In the genomic region with DNA sequence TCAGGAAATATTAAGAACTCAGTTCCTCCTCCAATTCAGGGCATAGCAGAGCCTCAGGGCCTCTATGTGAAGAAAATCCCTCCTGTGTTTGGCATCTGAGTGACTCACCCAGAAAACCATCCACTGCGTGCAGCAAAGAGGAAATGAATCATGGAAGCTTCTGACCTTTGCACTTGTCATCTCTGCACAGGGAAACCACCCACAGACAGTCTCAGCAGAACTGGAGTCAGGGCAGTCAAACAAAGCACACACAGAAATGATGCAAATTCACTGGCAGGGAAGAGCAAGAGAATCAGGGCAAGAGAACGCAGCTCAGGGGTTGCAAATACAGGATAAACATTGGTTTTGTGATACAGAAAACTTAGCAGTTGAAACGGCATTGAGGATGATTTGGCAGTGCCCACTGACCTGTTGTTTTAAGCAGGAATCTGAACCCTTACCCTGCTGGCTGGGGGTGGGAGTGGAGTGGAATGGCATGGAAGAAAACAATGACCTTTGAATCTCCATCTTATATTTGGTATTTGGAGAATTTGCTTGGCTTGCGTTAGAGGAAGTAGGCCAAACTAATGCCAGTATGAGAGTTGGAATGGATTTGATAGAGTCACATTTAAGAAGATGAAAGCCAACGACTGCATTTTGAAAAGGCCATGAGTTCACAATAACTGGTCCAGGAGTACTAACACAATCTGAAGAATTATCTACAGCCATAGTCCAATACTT, we compare ENCODE assay signal across 1 cellular context.
TF ChIP-seq lines count a peak whose summit lies in the region.

No MANE protein-coding gene starts in this region.

TF ChIP-seq in HepG2, 621 proteins besides CTCF, POLR2A, EP300 and RAD21 (continued from another document and continues in another):
- peak; percentile 40; the same call in 1 of the 2 replicates for TF ChIP-seq ARNTL (CRISPR knock-in tag; IDR thresholded peaks at IDR 0.05)
- TF ChIP-seq ATF7 (IDR thresholded peaks at IDR 0.05): peak; percentile 46; the same call in 1 of the 2 replicates
- peak; percentile 93 for TF ChIP-seq ATF7 (CRISPR knock-in tag; IDR thresholded peaks at IDR 0.05)
- TF ChIP-seq, protein P1, sequence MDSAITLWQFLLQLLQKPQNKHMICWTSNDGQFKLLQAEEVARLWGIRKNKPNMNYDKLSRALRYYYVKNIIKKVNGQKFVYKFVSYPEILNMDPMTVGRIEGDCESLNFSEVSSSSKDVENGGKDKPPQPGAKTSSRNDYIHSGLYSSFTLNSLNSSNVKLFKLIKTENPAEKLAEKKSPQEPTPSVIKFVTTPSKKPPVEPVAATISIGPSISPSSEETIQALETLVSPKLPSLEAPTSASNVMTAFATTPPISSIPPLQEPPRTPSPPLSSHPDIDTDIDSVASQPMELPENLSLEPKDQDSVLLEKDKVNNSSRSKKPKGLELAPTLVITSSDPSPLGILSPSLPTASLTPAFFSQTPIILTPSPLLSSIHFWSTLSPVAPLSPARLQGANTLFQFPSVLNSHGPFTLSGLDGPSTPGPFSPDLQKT (CRISPR knock-in tag; IDR thresholded peaks at IDR 0.05; ENCODE audit: borderline replicate concordance): no peak
- no peak for TF ChIP-seq ZNF263 (CRISPR knock-in tag; IDR thresholded peaks at IDR 0.05)
- no peak for TF ChIP-seq JARID2 (CRISPR knock-in tag; IDR thresholded peaks at IDR 0.05; ENCODE audit: insufficient replicate concordance)
- peak; percentile 64; the same call in 1 of the 2 replicates for TF ChIP-seq ZNF230 (CRISPR knock-in tag; IDR thresholded peaks at IDR 0.05)
- TF ChIP-seq, protein P2, sequence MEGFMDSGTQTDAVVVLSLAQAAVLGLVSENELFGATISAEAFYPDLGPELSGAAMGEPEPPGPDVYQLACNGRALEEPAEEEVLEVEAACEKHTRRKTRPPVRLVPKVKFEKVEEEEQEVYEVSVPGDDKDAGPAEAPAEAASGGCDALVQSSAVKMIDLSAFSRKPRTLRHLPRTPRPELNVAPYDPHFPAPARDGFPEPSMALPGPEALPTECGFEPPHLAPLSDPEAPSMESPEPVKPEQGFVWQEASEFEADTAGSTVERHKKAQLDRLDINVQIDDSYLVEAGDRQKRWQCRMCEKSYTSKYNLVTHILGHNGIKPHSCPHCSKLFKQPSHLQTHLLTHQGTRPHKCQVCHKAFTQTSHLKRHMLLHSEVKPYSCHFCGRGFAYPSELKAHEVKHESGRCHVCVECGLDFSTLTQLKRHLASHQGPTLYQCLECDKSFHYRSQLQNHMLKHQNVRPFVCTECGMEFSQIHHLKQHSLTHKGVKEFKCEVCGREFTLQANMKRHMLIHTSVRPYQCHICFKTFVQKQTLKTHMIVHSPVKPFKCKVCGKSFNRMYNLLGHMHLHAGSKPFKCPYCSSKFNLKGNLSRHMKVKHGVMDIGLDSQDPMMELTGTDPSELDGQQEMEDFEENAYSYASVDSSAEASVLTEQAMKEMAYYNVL (CRISPR knock-in tag; IDR thresholded peaks at IDR 0.05; ENCODE audit: borderline replicate concordance): peak; percentile 87
- no peak for TF ChIP-seq SP140L (CRISPR knock-in tag; IDR thresholded peaks at IDR 0.05; ENCODE audit: borderline replicate concordance)
- TF ChIP-seq ZNF468 (CRISPR knock-in tag; IDR thresholded peaks at IDR 0.05): no peak
- peak; percentile 89 for TF ChIP-seq BCL6 (CRISPR knock-in tag; IDR thresholded peaks at IDR 0.05)
- TF ChIP-seq AKAP8 (CRISPR knock-in tag; IDR thresholded peaks at IDR 0.05): peak; percentile 73; the same call in 1 of the 2 replicates
- peak; percentile 28; the same call in 1 of the 3 replicates for TF ChIP-seq MXI1 (IDR thresholded peaks at IDR 0.05; ENCODE audit: borderline replicate concordance, low read depth, low read length)
- TF ChIP-seq ZNF432 (CRISPR knock-in tag; IDR thresholded peaks at IDR 0.05; ENCODE audit: borderline replicate concordance): no peak
- TF ChIP-seq RFX3 (CRISPR knock-in tag; IDR thresholded peaks at IDR 0.05): 0 out of 2 replicates have a peak, but pooled peaks have one; percentile 23
- TF ChIP-seq ARNT2 (CRISPR knock-in tag; IDR thresholded peaks at IDR 0.05; ENCODE audit: low read depth): peak; percentile 59; the same call in 1 of the 2 replicates
- TF ChIP-seq ZNF354B (CRISPR knock-in tag; IDR thresholded peaks at IDR 0.05): no peak
- TF ChIP-seq ZNF709 (CRISPR knock-in tag; IDR thresholded peaks at IDR 0.05): no peak; the same call in 1 of the 2 replicates
- peak; percentile 44; the same call in 1 of the 2 replicates for TF ChIP-seq FOXP1 (IDR thresholded peaks at IDR 0.05)
- peak; percentile 82 for TF ChIP-seq FOXP1 (CRISPR knock-in tag; IDR thresholded peaks at IDR 0.05)
- no peak; the same call in 1 of the 2 replicates for TF ChIP-seq ELF4 (CRISPR knock-in tag; IDR thresholded peaks at IDR 0.05; ENCODE audit: borderline replicate concordance)
- no peak for TF ChIP-seq ZFP36 (IDR thresholded peaks at IDR 0.05; ENCODE audit: borderline replicate concordance, low read depth, low read length, partially characterized antibody)
- TF ChIP-seq HMG20B (CRISPR knock-in tag; conservative IDR thresholded peaks at IDR 0.05): peak; percentile 47; the same call in 1 of the 2 replicates
- no peak for TF ChIP-seq ATAD3A (CRISPR knock-in tag; IDR thresholded peaks at IDR 0.05)
- peak; percentile 60 for TF ChIP-seq ZFY (CRISPR knock-in tag; IDR thresholded peaks at IDR 0.05)
- 0 out of 2 replicates have a peak, but pooled peaks have one; percentile 26 for TF ChIP-seq BORCS8-MEF2B (CRISPR knock-in tag; IDR thresholded peaks at IDR 0.05)
- TF ChIP-seq, protein P3, sequence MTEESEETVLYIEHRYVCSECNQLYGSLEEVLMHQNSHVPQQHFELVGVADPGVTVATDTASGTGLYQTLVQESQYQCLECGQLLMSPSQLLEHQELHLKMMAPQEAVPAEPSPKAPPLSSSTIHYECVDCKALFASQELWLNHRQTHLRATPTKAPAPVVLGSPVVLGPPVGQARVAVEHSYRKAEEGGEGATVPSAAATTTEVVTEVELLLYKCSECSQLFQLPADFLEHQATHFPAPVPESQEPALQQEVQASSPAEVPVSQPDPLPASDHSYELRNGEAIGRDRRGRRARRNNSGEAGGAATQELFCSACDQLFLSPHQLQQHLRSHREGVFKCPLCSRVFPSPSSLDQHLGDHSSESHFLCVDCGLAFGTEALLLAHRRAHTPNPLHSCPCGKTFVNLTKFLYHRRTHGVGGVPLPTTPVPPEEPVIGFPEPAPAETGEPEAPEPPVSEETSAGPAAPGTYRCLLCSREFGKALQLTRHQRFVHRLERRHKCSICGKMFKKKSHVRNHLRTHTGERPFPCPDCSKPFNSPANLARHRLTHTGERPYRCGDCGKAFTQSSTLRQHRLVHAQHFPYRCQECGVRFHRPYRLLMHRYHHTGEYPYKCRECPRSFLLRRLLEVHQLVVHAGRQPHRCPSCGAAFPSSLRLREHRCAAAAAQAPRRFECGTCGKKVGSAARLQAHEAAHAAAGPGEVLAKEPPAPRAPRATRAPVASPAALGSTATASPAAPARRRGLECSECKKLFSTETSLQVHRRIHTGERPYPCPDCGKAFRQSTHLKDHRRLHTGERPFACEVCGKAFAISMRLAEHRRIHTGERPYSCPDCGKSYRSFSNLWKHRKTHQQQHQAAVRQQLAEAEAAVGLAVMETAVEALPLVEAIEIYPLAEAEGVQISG (CRISPR knock-in tag; IDR thresholded peaks at IDR 0.05): peak; percentile 71
- peak; percentile 81 for TF ChIP-seq ZNF12 (CRISPR knock-in tag; IDR thresholded peaks at IDR 0.05)
- TF ChIP-seq, protein P4, sequence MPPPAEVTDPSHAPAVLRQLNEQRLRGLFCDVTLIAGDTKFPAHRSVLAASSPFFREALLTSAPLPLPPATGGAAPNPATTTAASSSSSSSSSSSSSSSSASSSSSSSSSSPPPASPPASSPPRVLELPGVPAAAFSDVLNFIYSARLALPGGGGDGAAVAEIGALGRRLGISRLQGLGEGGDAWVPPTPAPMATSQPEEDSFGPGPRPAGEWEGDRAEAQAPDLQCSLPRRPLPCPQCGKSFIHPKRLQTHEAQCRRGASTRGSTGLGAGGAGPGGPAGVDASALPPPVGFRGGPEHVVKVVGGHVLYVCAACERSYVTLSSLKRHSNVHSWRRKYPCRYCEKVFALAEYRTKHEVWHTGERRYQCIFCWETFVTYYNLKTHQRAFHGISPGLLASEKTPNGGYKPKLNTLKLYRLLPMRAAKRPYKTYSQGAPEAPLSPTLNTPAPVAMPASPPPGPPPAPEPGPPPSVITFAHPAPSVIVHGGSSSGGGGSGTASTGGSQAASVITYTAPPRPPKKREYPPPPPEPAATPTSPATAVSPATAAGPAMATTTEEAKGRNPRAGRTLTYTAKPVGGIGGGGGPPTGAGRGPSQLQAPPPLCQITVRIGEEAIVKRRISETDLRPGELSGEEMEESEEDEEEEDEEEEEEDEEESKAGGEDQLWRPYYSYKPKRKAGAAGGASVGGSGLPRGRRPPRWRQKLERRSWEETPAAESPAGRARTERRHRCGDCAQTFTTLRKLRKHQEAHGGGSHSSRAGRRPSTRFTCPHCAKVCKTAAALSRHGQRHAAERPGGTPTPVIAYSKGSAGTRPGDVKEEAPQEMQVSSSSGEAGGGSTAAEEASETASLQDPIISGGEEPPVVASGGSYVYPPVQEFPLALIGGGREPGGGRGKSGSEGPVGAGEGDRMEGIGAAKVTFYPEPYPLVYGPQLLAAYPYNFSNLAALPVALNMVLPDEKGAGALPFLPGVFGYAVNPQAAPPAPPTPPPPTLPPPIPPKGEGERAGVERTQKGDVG (CRISPR knock-in tag; IDR thresholded peaks at IDR 0.05; ENCODE audit: borderline replicate concordance): 0 out of 2 replicates have a peak, but pooled peaks have one; percentile 41
- peak; percentile 81; the same call in 1 of the 2 replicates for TF ChIP-seq MIER3 (CRISPR knock-in tag; IDR thresholded peaks at IDR 0.05; ENCODE audit: borderline replicate concordance)
- TF ChIP-seq ZNF292 (CRISPR knock-in tag; IDR thresholded peaks at IDR 0.05; ENCODE audit: borderline replicate concordance, low read depth): peak; percentile 99
- TF ChIP-seq, protein P5, sequence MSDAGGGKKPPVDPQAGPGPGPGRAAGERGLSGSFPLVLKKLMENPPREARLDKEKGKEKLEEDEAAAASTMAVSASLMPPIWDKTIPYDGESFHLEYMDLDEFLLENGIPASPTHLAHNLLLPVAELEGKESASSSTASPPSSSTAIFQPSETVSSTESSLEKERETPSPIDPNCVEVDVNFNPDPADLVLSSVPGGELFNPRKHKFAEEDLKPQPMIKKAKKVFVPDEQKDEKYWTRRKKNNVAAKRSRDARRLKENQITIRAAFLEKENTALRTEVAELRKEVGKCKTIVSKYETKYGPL (CRISPR knock-in tag; IDR thresholded peaks at IDR 0.05): peak; percentile 20; the same call in 1 of the 2 replicates
- TF ChIP-seq DMAP1 (CRISPR knock-in tag; IDR thresholded peaks at IDR 0.05): peak; percentile 75; the same call in 1 of the 2 replicates
- peak; percentile 97 for TF ChIP-seq HNF4A (CRISPR knock-in tag; IDR thresholded peaks at IDR 0.05)
- TF ChIP-seq CBFB (CRISPR knock-in tag; IDR thresholded peaks at IDR 0.05): peak; percentile 21; the same call in 1 of the 2 replicates
- no peak for TF ChIP-seq ZNF776 (CRISPR knock-in tag; IDR thresholded peaks at IDR 0.05)
- TF ChIP-seq ZNF607 (CRISPR knock-in tag; IDR thresholded peaks at IDR 0.05; ENCODE audit: borderline replicate concordance): no peak; the same call in 1 of the 2 replicates
- TF ChIP-seq ZSCAN31 (CRISPR knock-in tag; IDR thresholded peaks at IDR 0.05; ENCODE audit: low read depth): 0 out of 2 replicates have a peak, but pooled peaks have one; percentile 38
- no peak for TF ChIP-seq KLF9 (CRISPR knock-in tag; IDR thresholded peaks at IDR 0.05; ENCODE audit: low read depth)
- no peak for TF ChIP-seq ZNF737 (CRISPR knock-in tag; IDR thresholded peaks at IDR 0.05; ENCODE audit: borderline replicate concordance)
- peak; percentile 74; the same call in 1 of the 2 replicates for TF ChIP-seq EHMT2 (IDR thresholded peaks at IDR 0.05; ENCODE audit: borderline replicate concordance, low read depth, low read length)
- TF ChIP-seq, protein P6, sequence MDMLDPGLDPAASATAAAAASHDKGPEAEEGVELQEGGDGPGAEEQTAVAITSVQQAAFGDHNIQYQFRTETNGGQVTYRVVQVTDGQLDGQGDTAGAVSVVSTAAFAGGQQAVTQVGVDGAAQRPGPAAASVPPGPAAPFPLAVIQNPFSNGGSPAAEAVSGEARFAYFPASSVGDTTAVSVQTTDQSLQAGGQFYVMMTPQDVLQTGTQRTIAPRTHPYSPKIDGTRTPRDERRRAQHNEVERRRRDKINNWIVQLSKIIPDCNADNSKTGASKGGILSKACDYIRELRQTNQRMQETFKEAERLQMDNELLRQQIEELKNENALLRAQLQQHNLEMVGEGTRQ (IDR thresholded peaks at IDR 0.05; ENCODE audit: low read depth, low read length): no peak
- TF ChIP-seq, protein P6 (CRISPR knock-in tag; IDR thresholded peaks at IDR 0.05; ENCODE audit: borderline replicate concordance): no peak
- peak; percentile 79 for TF ChIP-seq BRD4 (CRISPR knock-in tag; IDR thresholded peaks at IDR 0.05)
- peak; percentile 66; the same call in 1 of the 2 replicates for TF ChIP-seq ZBTB20 (CRISPR knock-in tag; IDR thresholded peaks at IDR 0.05; ENCODE audit: borderline replicate concordance, low read depth)
- no peak for TF ChIP-seq ZNF274 (CRISPR knock-in tag; IDR thresholded peaks at IDR 0.05)
- TF ChIP-seq, protein P7, sequence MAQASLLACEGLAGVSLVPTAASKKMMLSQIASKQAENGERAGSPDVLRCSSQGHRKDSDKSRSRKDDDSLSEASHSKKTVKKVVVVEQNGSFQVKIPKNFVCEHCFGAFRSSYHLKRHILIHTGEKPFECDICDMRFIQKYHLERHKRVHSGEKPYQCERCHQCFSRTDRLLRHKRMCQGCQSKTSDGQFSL (CRISPR knock-in tag; IDR thresholded peaks at IDR 0.05): no peak
- no peak; the same call in 1 of the 2 replicates for TF ChIP-seq TGIF2 (CRISPR knock-in tag; IDR thresholded peaks at IDR 0.05)
